Comparison of ENCODE assay signal across 8 cellular contexts in genomic region chr19:48795055-48795854, GRCh38. TPM values are rescaled to one million over a fixed set of nuclear protein-coding genes. Genes with fewer than 3 reads are reported as not detected.
A peak's percentile ranks its signal among the peaks of the same experiment; 100 is the strongest.
DNase-seq lines count a peak whose midpoint lies in the region; ATAC-seq and TF ChIP-seq lines count a peak whose summit lies in the region.

No MANE protein-coding gene starts in this region.

- H3K9me3 ChIP-seq in HUES64 (ENCODE audit: insufficient read depth, low read depth, low read length) (no peaks in the 10 kb centered on the region), mucosa of descending colon (no peaks in the 10 kb centered on the region)

- intact Hi-C loops in mucosa of descending colon (cut with DNase I, micrococcal nuclease), result loop anchor here (5.0 to 10.0 kb wide), 2 partner anchors 42 to 180 kb away; partner anchors contain the start of gene HSD17B14 (in 1 of the 2)

- DNase-seq in COLO829 (ENCODE audit: low spot score), result peak; percentile 97
- DNase-seq in OCI-M1 (lab: John Stamatoyannopoulos, UW), result peak; percentile 96
- peak; percentile 74 for DNase-seq in activated T-cell treated with anti-CD3 and anti-CD28 coated beads for 4 hours
- no peak for DNase-seq in epithelial cell of prostate (ENCODE audit: low read depth, low spot score)
- DNase-seq in mucosa of descending colon, result peak; percentile 90 to 92 (median 91)
- DNase-seq in stimulated activated CD8-positive, alpha-beta memory T cell treated with anti-CD3 and anti-CD28 coated beads, Interleukin-2, amount 100 ng/mL, for 48 hours (ENCODE audit: low read depth in 2 of 2), result peak; percentile 71 to 80

- peak; percentile 79 for TF ChIP-seq CTCF in mucosa of descending colon (IDR thresholded peaks at IDR 0.05)

- H3K36me3 ChIP-seq in HUES64 (ENCODE audit: insufficient read depth, low read length), result no peaks in the 10 kb centered on the region
- no peaks in the 10 kb centered on the region for H3K36me3 ChIP-seq in mucosa of descending colon (ENCODE audit: low read depth)

- peak; percentile 77 for ATAC-seq in GM21423 (IDR thresholded peaks at IDR 0.05; ENCODE audit: unreplicated experiment)
- peak; percentile 98 for ATAC-seq in mucosa of descending colon

- H3K27ac ChIP-seq in HUES64 (ENCODE audit: low read depth, low read length) (peak overlapping the region; percentile 73), epithelial cell of prostate (peak overlapping the region; percentile 72)

- H3K4me3 ChIP-seq in HUES64 (ENCODE audit: low read length) (peak overlapping the region; percentile 82), mucosa of descending colon (no peak overlapping the region)

- WGBS in HUES64, result 3% methylated on average over 38 of the region's 38 CpGs

- H3K9ac ChIP-seq in HUES64 (ENCODE audit: low read depth, low read length), result peak overlapping the region; percentile 70

- H3K27me3 ChIP-seq in HUES64 (ENCODE audit: insufficient read depth, low read length), result no peaks in the 10 kb centered on the region

- H3K4me1 ChIP-seq in HUES64 (ENCODE audit: insufficient read depth, low read length) (peaks cover 11% of the 10 kb centered on the region), mucosa of descending colon (ENCODE audit: low read depth) (peaks cover 4% of the 10 kb centered on the region)

RNA-seq across cellular contexts. Expression of gene BCAT2, which starts 15.6 kb away (rescaled TPM):
- 25.5 TPM for polyA plus RNA-seq in HUES64 (2013, experiment 1 of 2)
- 22.9 TPM for polyA plus RNA-seq in HUES64 (2013, experiment 2 of 2)
- total RNA-seq in mucosa of descending colon, result 10 to 100 TPM; 46.6 to 82.6 (median 57.4) TPM

RNA-seq across cellular contexts. Expression of gene FGF21, which starts 39.9 kb away (rescaled TPM):
- polyA plus RNA-seq in HUES64 (2013, experiment 1 of 2), result not detected
- 0.38 TPM for polyA plus RNA-seq in HUES64 (2013, experiment 2 of 2)
- not detected for total RNA-seq in mucosa of descending colon

RNA-seq across cellular contexts. Expression of gene HSD17B14, which starts 41.0 kb away (rescaled TPM):
- polyA plus RNA-seq in HUES64 (2013, experiment 1 of 2), result 7.4 TPM
- 13.6 TPM for polyA plus RNA-seq in HUES64 (2013, experiment 2 of 2)
- 10 to 100 TPM in 1 of 3 donors, 1 to 10 TPM in 2; 2.4 to 10.1 (median 2.4) TPM for total RNA-seq in mucosa of descending colon

RNA-seq across cellular contexts. Expression of gene FUT1, which starts 42.8 kb away (rescaled TPM):
- 2.4 TPM for polyA plus RNA-seq in HUES64 (2013, experiment 1 of 2)
- 2.9 TPM for polyA plus RNA-seq in HUES64 (2013, experiment 2 of 2)
- 1 to 10 TPM in 1 of 3 donors, under 1 TPM in 2; 0.17 to 1.5 (median 0.72) TPM for total RNA-seq in mucosa of descending colon

RNA-seq across cellular contexts. Expression of gene IZUMO1, which starts 48.5 kb away (rescaled TPM):
- polyA plus RNA-seq in HUES64 (2013, experiment 1 of 2), result 0.55 TPM
- polyA plus RNA-seq in HUES64 (2013, experiment 2 of 2), result not detected
- not detected for total RNA-seq in mucosa of descending colon
